In the genomic region with DNA sequence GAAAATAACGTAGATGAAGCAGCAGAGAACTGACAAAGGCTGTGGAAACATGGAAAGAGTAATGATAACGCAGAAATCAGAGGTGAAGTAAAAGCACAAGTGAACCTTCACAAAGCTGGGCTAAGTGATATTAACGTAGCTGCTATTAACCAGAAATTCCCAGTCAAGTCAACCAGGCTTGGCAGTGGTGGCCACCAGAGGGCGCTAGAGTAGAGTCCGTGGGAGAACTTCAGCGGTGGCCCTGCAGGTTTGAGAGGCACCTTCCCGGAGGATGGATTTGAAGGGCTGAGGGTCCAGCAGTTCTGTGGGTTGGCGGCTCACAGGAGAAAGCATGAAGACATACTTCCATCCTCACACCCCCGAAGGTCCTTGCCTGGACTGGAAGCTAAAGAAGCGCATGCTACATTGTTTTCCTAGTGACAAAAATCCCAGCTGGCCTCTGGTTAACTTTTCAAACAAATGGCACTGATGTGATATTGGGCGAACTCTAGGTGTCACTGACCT, we compare ENCODE assay signal across 8 cellular contexts.
DNase-seq lines count a peak whose midpoint lies in the region; ATAC-seq and TF ChIP-seq lines count a peak whose summit lies in the region.

No MANE protein-coding gene starts in this region.

- no peaks in the 10 kb centered on the region for H3K27me3 ChIP-seq in ascending aorta
- H3K27me3 ChIP-seq in right cardiac atrium (ENCODE audit: control insufficient read depth, insufficient read depth), result no peaks in the 10 kb centered on the region
- H3K27me3 ChIP-seq in rectal smooth muscle tissue (ENCODE audit: control insufficient read depth, insufficient read depth, low read length), result no peaks in the 10 kb centered on the region

- no peaks in the 10 kb centered on the region for H3K36me3 ChIP-seq in ascending aorta
- no peaks in the 10 kb centered on the region for H3K36me3 ChIP-seq in rectal smooth muscle tissue (ENCODE audit: control insufficient read depth, insufficient read depth, low read length)
- no peaks in the 10 kb centered on the region for H3K36me3 ChIP-seq in urinary bladder (ENCODE audit: insufficient read depth)

- POLR2A ChIA-PET in AG04449 (lab: Yijun Ruan, JAX), result interaction anchor here (0.7 to 3.5 kb wide), 4 partner anchors 147 to 254 kb away, joined by 5 to 31 read pairs (median 10); a partner anchor contains a TSS

- DNase-seq in AG04449 (ENCODE audit: low read depth, low spot score), result peak; percentile 16
- peak; percentile 73 for DNase-seq in GM20000 (ENCODE audit: low spot score)
- peak; percentile 89 for DNase-seq in NCI-H187 treated with DMSO at 0.1 percent for 48 hours (lab: John Stamatoyannopoulos, UW)
- peak; percentile 81 for DNase-seq in T1000 (lab: John Stamatoyannopoulos, UW)
- peak; percentile 69 to 96 for DNase-seq in ascending aorta (ENCODE audit: low spot score in 2 of 2)
- DNase-seq in right cardiac atrium, result peak; percentile 91 to 98 (median 95)

- H3K4me1 ChIP-seq in ascending aorta (peaks cover 5 to 27% of the 10 kb centered on the region in 2 donors), right cardiac atrium (ENCODE audit: control insufficient read depth, insufficient read depth, low read length) (peaks cover 10% of the 10 kb centered on the region), rectal smooth muscle tissue (ENCODE audit: control insufficient read depth, insufficient read depth, low read length) (peaks cover 21% of the 10 kb centered on the region), urinary bladder (ENCODE audit: insufficient read depth) (peaks cover 1% of the 10 kb centered on the region)

- ATAC-seq in right cardiac atrium, result peak; percentile 69 to 80

- intact Hi-C loops in ascending aorta (cut with DNase I), result loop anchor here (1.0 to 5.0 kb wide), 6 partner anchors 54 to 253 kb away; no protein-coding TSS in a partner anchor
- intact Hi-C loops in right cardiac atrium (cut with DNase I), result loop anchor here (2.0 to 10.0 kb wide), 8 partner anchors 52 to 254 kb away; a partner anchor contains a TSS

- 16% methylated on average over 11 of the region's 11 CpGs for WGBS in right cardiac atrium
- 19% methylated on average over 11 of the region's 11 CpGs for WGBS in urinary bladder

- CTCF ChIA-PET in AG04449 (lab: Yijun Ruan, JAX), result interaction anchor here (0.6 to 8.4 kb wide), 53 partner anchors 10 to 664 kb away, joined by 3 to 504 read pairs (median 5); a partner anchor contains a TSS

- H3K27ac ChIP-seq in ascending aorta, result peak overlapping the region; percentile 79 to 91
- peak overlapping the region; percentile 93 for H3K27ac ChIP-seq in right cardiac atrium (ENCODE audit: low read length)
- H3K27ac ChIP-seq in rectal smooth muscle tissue (ENCODE audit: low read depth, low read length), result peak overlapping the region; percentile 82
- H3K27ac ChIP-seq in urinary bladder (ENCODE audit: low read depth), result peak overlapping the region; percentile 87

- H3K9me3 ChIP-seq in ascending aorta (no peaks in the 10 kb centered on the region), right cardiac atrium (ENCODE audit: control insufficient read depth, low read length) (no peaks in the 10 kb centered on the region)

- H3K9ac ChIP-seq in rectal smooth muscle tissue (ENCODE audit: low read length), result no peak overlapping the region

- TF ChIP-seq CTCF in AG04449 (IDR thresholded peaks at IDR 0.05; ENCODE audit: insufficient read depth, low read length, missing control alignments) (peak; percentile 88), GM20000 (IDR thresholded peaks at IDR 0.05; ENCODE audit: extremely low read depth, missing control alignments) (peak; percentile 95), ascending aorta (IDR thresholded peaks at IDR 0.05) (peak; percentile 81 to 94 (median 87))

- H3K4me3 ChIP-seq in AG04449 (ENCODE audit: low read depth, low read length), result no peak overlapping the region
- H3K4me3 ChIP-seq in ascending aorta, result no peak overlapping the region
- H3K4me3 ChIP-seq in right cardiac atrium (ENCODE audit: low read length), result no peak overlapping the region
- no peak overlapping the region for H3K4me3 ChIP-seq in rectal smooth muscle tissue (ENCODE audit: low read length)
- no peak overlapping the region for H3K4me3 ChIP-seq in urinary bladder (ENCODE audit: low read depth, low read length)

Comparison
In these comparisons a context has a peak if more than half of its experiments do, and no peak if none do; other contexts are left out.
1. DNase-seq: peak in every context shown above with its lines; median percentile 95 in right cardiac atrium; 89 in NCI-H187 treated with DMSO at 0.1 percent for 48 hours; 82 in ascending aorta; 81 in T1000; 73 in GM20000; 16 in AG04449.